ENCODE assay signal across 8 cellular contexts in the genomic region with DNA sequence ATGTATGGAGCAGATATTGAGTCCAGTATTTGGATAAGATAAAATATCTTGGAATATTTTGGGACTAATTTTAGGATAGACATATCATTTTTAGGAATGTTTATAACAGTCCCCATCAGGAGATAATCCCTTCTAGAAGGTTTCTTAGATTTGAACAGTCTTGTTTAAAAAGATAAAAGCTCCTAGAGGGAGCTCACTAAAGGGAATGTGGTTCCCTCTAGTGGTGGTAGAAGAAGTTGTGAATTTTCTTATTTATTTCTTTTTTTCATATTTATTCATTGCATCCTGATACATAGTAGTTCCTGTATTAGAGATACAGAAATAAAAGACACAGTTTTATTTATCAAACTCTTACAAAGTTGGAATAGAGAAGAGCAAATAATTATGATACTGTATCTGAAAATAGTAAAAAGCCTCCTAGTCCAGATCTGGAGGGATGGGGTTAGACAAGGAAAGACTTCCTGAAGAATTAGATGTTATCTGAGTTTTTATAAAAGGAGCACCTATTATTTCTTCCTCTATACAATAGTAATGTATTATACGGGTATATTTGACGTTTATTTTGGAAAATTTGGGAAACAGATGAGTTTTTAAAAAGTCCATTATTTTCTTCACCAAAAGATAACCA. TPM values are rescaled to one million over a fixed set of nuclear protein-coding genes. Genes with fewer than 3 reads are reported as not detected.
DNase-seq lines count a peak whose midpoint lies in the region; ATAC-seq, FAIRE-seq and TF ChIP-seq lines count a peak whose summit lies in the region.

No MANE protein-coding gene starts in this region.

- H3K9me3 ChIP-seq in breast epithelium (no peaks in the 10 kb centered on the region), lower lobe of right lung (no peaks in the 10 kb centered on the region)

- ATAC-seq in lower lobe of right lung (peak in 1 of 2 donors; percentile 28), HG02642 (IDR thresholded peaks at IDR 0.05; ENCODE audit: poor library complexity, unreplicated experiment) (no peak), HG02973 (IDR thresholded peaks at IDR 0.05; ENCODE audit: unreplicated experiment) (no peak)

- no peaks in the 10 kb centered on the region for H3K4me1 ChIP-seq in breast epithelium
- H3K4me1 ChIP-seq in lower lobe of right lung = no peaks in the 10 kb centered on the region

- intact Hi-C loops in breast epithelium (cut with DNase I; ENCODE audit: low total_unique reads) (no loop called here), lower lobe of right lung (cut with DNase I) (no loop called here)

- H3K27ac ChIP-seq in breast epithelium (no peak overlapping the region), lower lobe of right lung (no peak overlapping the region)

- no peak for TF ChIP-seq POLR2A in breast epithelium (IDR thresholded peaks at IDR 0.05)

- FAIRE-seq in GM19239 (lab: Jason Lieb, UNC) = no peak

- TF ChIP-seq CTCF in breast epithelium (IDR thresholded peaks at IDR 0.05) = peak in 2 of 3 donors; percentile 63 to 67
- TF ChIP-seq CTCF in lower lobe of right lung (IDR thresholded peaks at IDR 0.05) = peak; percentile 64

- no peaks in the 10 kb centered on the region for H3K36me3 ChIP-seq in breast epithelium
- H3K36me3 ChIP-seq in lower lobe of right lung = no peaks in the 10 kb centered on the region

- H3K4me3 ChIP-seq in breast epithelium = no peak overlapping the region
- no peak overlapping the region for H3K4me3 ChIP-seq in lower lobe of right lung

- H3K27me3 ChIP-seq in breast epithelium (no peaks in the 10 kb centered on the region), lower lobe of right lung (ENCODE audit: low read depth) (no peaks in the 10 kb centered on the region)

- DNase-seq in AG08396 (ENCODE audit: low spot score) = peak; percentile 34
- peak; percentile 9 for DNase-seq in GM19239 (ENCODE audit: insufficient read length, low spot score)
- DNase-seq in NCI-H345 (lab: John Stamatoyannopoulos, UW) = peak; percentile 21
- DNase-seq in breast epithelium (ENCODE audit: low spot score in 2 of 2) = no peak
- no peak for DNase-seq in lower lobe of right lung
- DNase-seq in HuH-7.5 (ENCODE audit: low spot score) = no peak

RNA-seq across cellular contexts. Expression of a gene that starts 24.5 kb away (rescaled TPM):
- under 1 TPM in 2 of 3 donors, not detected in 1; 0.15 to 0.80 TPM for total RNA-seq in breast epithelium
- not detected for total RNA-seq in lower lobe of right lung

Comparison
In these comparisons a context has a peak if more than half of its experiments do, and no peak if none do; other contexts are left out.
1. DNase-seq: peak in AG08396 (single experiment), GM19239 (single experiment) and NCI-H345 (single experiment); none in breast epithelium (0 of 2), lower lobe of right lung (single experiment) and HuH-7.5 (single experiment).